Comparison of ENCODE assay signal across 8 cellular contexts in the genomic region with DNA sequence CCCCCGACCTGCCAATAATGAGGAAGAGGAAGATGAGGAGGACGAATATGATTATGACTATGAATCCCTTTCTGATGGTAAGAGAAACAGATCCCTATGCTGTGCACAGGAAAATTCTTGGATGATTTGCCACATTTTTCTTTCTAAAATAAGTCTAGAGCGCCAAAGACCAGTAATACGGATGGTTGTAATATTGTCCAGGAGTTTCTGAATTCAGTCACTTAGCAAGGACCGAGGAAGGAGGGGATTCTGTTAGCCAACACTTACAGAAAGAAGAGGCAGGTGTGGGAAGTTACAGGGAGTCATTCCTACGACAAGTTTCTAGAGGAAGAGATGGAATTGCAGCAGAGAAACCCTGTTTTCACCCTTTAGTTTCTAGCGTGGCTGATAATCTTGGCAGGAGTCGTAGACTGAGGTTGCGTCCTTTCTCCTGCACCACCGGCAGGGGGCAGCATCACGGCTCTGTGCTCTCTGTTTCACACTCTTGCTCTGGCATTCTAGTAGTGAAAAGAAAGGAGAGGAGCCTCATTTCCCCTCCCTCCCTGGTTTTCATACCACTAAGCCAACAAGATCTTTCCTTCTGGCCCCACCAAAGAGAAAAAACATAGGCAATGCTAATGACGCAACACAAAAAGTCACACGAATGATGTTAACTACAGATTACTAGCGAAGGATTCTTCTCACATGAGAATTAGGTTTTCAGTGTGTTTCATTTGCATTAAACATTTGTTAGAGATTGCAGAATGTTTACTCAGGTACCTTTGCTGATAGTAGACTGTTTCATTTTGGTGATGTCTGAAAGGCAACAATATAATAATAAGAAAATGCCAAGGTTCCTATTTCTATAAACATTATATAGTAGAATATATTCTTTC.
A peak's percentile ranks its signal among the peaks of the same experiment; 100 is the strongest.
DNase-seq lines count a peak whose midpoint lies in the region; ATAC-seq and TF ChIP-seq lines count a peak whose summit lies in the region.

No MANE protein-coding gene starts in this region.

- no peak overlapping the region for H3K27ac Mint-ChIP-seq in activated T-helper 1 cell treated with anti-CD3 and anti-CD28 coated beads, Interleukin-12 subunit alpha, Interleukin-12 subunit beta, Interleukin-2, Interleukin-4 antibody, amounts not matched to agents 30 ng/mL and 10 ng/mL and 1 ng/mL, durations not matched to agents 14 hours and 24 hours and 36 hours

- H3K4me1 Mint-ChIP-seq in activated T-helper 1 cell treated with anti-CD3 and anti-CD28 coated beads, Interleukin-12 subunit alpha, Interleukin-12 subunit beta, Interleukin-2, Interleukin-4 antibody, amounts not matched to agents 30 ng/mL and 10 ng/mL and 1 ng/mL, durations not matched to agents 14 hours and 24 hours and 36 hours (ENCODE audit: low read depth): no peaks in the 10 kb centered on the region

- no peaks in the 10 kb centered on the region for H3K9me3 ChIP-seq in psoas muscle

- DNase-seq in AG09319 (ENCODE audit: extremely low read depth, low read depth) (no peak), RKO (ENCODE audit: low spot score) (peak; percentile 65), germinal center (ENCODE audit: low spot score) (peak; percentile 34), psoas muscle (peak; percentile 44 to 70), omental fat pad (ENCODE audit: low spot score) (no peak)
- DNase-seq in activated T-helper 1 cell treated with anti-CD3 and anti-CD28 coated beads, Interleukin-12 subunit alpha, Interleukin-12 subunit beta, Interleukin-2, Interleukin-4 antibody, amounts not matched to agents 30 ng/mL and 10 ng/mL and 1 ng/mL, durations not matched to agents 14 hours and 24 hours and 36 hours (ENCODE audit: low spot score): peak; percentile 38

- peaks cover 0 to 12% of the 10 kb centered on the region in 2 donors for H3K36me3 ChIP-seq in psoas muscle (ENCODE audit: insufficient read depth in 1 of 2, low read depth in 1 of 2)

- H3K27ac ChIP-seq in psoas muscle: no peak overlapping the region

- TF ChIP-seq CTCF in AG09319 (IDR thresholded peaks at IDR 0.05; ENCODE audit: low read depth, low read length) (peak; percentile 91), psoas muscle (IDR thresholded peaks at IDR 0.05) (peak; percentile 84), omental fat pad (IDR thresholded peaks at IDR 0.05) (no peak)

- H3K4me3 ChIP-seq in psoas muscle: no peak overlapping the region

- H3K36me3 Mint-ChIP-seq in activated T-helper 1 cell treated with anti-CD3 and anti-CD28 coated beads, Interleukin-12 subunit alpha, Interleukin-12 subunit beta, Interleukin-2, Interleukin-4 antibody, amounts not matched to agents 30 ng/mL and 10 ng/mL and 1 ng/mL, durations not matched to agents 14 hours and 24 hours and 36 hours (ENCODE audit: low read depth): no peaks in the 10 kb centered on the region

- H3K9me3 Mint-ChIP-seq in activated T-helper 1 cell treated with anti-CD3 and anti-CD28 coated beads, Interleukin-12 subunit alpha, Interleukin-12 subunit beta, Interleukin-2, Interleukin-4 antibody, amounts not matched to agents 30 ng/mL and 10 ng/mL and 1 ng/mL, durations not matched to agents 14 hours and 24 hours and 36 hours: no peaks in the 10 kb centered on the region

- no peak overlapping the region for H3K4me3 Mint-ChIP-seq in activated T-helper 1 cell treated with anti-CD3 and anti-CD28 coated beads, Interleukin-12 subunit alpha, Interleukin-12 subunit beta, Interleukin-2, Interleukin-4 antibody, amounts not matched to agents 30 ng/mL and 10 ng/mL and 1 ng/mL, durations not matched to agents 14 hours and 24 hours and 36 hours

- ATAC-seq in GM18858 (IDR thresholded peaks at IDR 0.05; ENCODE audit: unreplicated experiment) (peak; percentile 57), HG03378 (IDR thresholded peaks at IDR 0.05; ENCODE audit: unreplicated experiment) (peak; percentile 77), psoas muscle (peak; percentile 68 to 94 (median 75)), omental fat pad (ENCODE audit: low FRiP score) (no peak)

- WGBS in psoas muscle, 3 donors: 53 to 56% (median 55%) methylated on average over 14 of the region's 14 CpGs

- H3K27me3 ChIP-seq in psoas muscle (ENCODE audit: insufficient read depth in 3 of 3, low read length in 2 of 3): no peaks in the 10 kb centered on the region

- peaks cover 8% of the 10 kb centered on the region for H3K4me1 ChIP-seq in psoas muscle

- intact Hi-C loops in activated T-helper 1 cell treated with anti-CD3 and anti-CD28 coated beads, Interleukin-12 subunit alpha, Interleukin-12 subunit beta, Interleukin-2, Interleukin-4 antibody, amounts not matched to agents 30 ng/mL and 10 ng/mL and 1 ng/mL, durations not matched to agents 14 hours and 24 hours and 36 hours (cut with micrococcal nuclease): loop anchor here (1.0 kb wide), 3 partner anchors 36 to 164 kb away; no protein-coding TSS in a partner anchor
- intact Hi-C loops in psoas muscle (cut with DNase I): loop anchor here in 1 of 2 donors (5.0 kb wide), 2 partner anchors 37 to 162 kb away; no protein-coding TSS in a partner anchor

- H3K27me3 Mint-ChIP-seq in activated T-helper 1 cell treated with anti-CD3 and anti-CD28 coated beads, Interleukin-12 subunit alpha, Interleukin-12 subunit beta, Interleukin-2, Interleukin-4 antibody, amounts not matched to agents 30 ng/mL and 10 ng/mL and 1 ng/mL, durations not matched to agents 14 hours and 24 hours and 36 hours (ENCODE audit: insufficient read depth): peaks cover 8% of the 10 kb centered on the region

Comparison
In these comparisons a context has a peak if more than half of its experiments do, and no peak if none do; other contexts are left out.
1. DNase-seq: peak in RKO (single experiment), activated T-helper 1 cell treated with anti-CD3 and anti-CD28 coated beads, Interleukin-12 subunit alpha, Interleukin-12 subunit beta, Interleukin-2, Interleukin-4 antibody, amounts not matched to agents 30 ng/mL and 10 ng/mL and 1 ng/mL, durations not matched to agents 14 hours and 24 hours and 36 hours (single experiment), germinal center (single experiment) and psoas muscle (2 of 2); none in AG09319 (single experiment) and omental fat pad (single experiment).
2. CTCF ChIP-seq: peak in AG09319 (single experiment) and psoas muscle (single experiment); none in omental fat pad (0 of 3).